In genomic region chr16:81172769-81173658, GRCh38 we compare ENCODE assay signal across 17 cellular contexts.
DNase-seq lines count a peak whose midpoint lies in the region; ATAC-seq, FAIRE-seq and TF ChIP-seq lines count a peak whose summit lies in the region.
"Had no signal": no experiment of that assay in that cellular context is flagged by ENCODE, and none has a peak within 500 bp of the region (broad histone marks: within the 10 kb centered on the region; RNA-seq: fewer than 3 reads in every experiment).

No MANE protein-coding gene starts in this region.

- H3K9me3 ChIP-seq in HEK293 (ENCODE audit: control insufficient read depth, insufficient read depth, low read depth, low read length) (no peaks in the 10 kb centered on the region), aorta (ENCODE audit: control insufficient read depth, low read length) (no peaks in the 10 kb centered on the region), hepatocyte (ENCODE audit: low read depth) (no peaks in the 10 kb centered on the region)
- H3K9me3 ChIP-seq: BE2C had no signal

- 73 to 77% methylated on average over 13 of the region's 13 CpGs for WGBS in aorta, 2 donors
- 81% methylated on average over 13 of the region's 13 CpGs for WGBS in hepatocyte (ENCODE audit: low lambda C conversion rate, missing lambda C conversion rate)

- POLR2A ChIA-PET in HEK293 (lab: Yijun Ruan, JAX), result no interaction called here

- peak; percentile 4 for ATAC-seq in aorta (ENCODE audit: low FRiP score)

- intact Hi-C loops in aorta (cut with DNase I), result loop anchor here in 1 of 2 donors (10.0 kb wide), 1 partner anchor 138 kb away; the partner anchor contains the start of gene ATMIN

- TF ChIP-seq CTCF in HEK293 (tag by site-specific recombination; IDR thresholded peaks at IDR 0.05) (no peak), bronchial epithelial cell (IDR thresholded peaks at IDR 0.05; ENCODE audit: insufficient read depth, low read length, severe bottlenecking) (no peak), hepatocyte (IDR thresholded peaks at IDR 0.05; ENCODE audit: poor library complexity) (no peak)

- H3K4me3 ChIP-seq in HEK293 (ENCODE audit: low read depth, low read length) (no peak overlapping the region), bronchial epithelial cell (ENCODE audit: low read depth, low read length) (no peak overlapping the region), aorta (ENCODE audit: low read length in 2 of 2) (no peak overlapping the region), hepatocyte (no peak overlapping the region)

- no peak overlapping the region for H3K4me2 ChIP-seq in hepatocyte

- H3K4me1 ChIP-seq in HEK293 (ENCODE audit: control insufficient read depth, insufficient read depth, low read length), result no peaks in the 10 kb centered on the region
- H3K4me1 ChIP-seq in aorta (ENCODE audit: control insufficient read depth in 1 of 2, insufficient read depth in 2 of 2, low read length in 2 of 2), result no peaks in the 10 kb centered on the region
- no peaks in the 10 kb centered on the region for H3K4me1 ChIP-seq in hepatocyte (ENCODE audit: insufficient read depth)
- H3K4me1 ChIP-seq: BE2C had no signal

- no peak overlapping the region for H2AFZ ChIP-seq in hepatocyte

- no peaks in the 10 kb centered on the region for H3K79me2 ChIP-seq in hepatocyte

- H3K27me3 ChIP-seq in bronchial epithelial cell (ENCODE audit: control insufficient read depth, insufficient read depth, low read length), result peaks cover 2% of the 10 kb centered on the region
- H3K27me3 ChIP-seq in aorta (ENCODE audit: control insufficient read depth in 1 of 2, insufficient read depth in 2 of 2, low read length in 1 of 2), result no peaks in the 10 kb centered on the region
- H3K27me3 ChIP-seq in hepatocyte, result no peaks in the 10 kb centered on the region
- H3K27me3 ChIP-seq: BE2C had no signal

- FAIRE-seq in bronchial epithelial cell (lab: Jason Lieb, UNC), result peak; percentile 83
- FAIRE-seq in RCC 7860 (lab: Jason Lieb, UNC), result no peak
- FAIRE-seq: G401.6 had no signal

- DNase-seq in NCI-H146 (lab: John Stamatoyannopoulos, UW), result peak; percentile 11
- no peak for DNase-seq in bronchial epithelial cell (ENCODE audit: low read depth)
- DNase-seq in aorta, result no peak
- DNase-seq in DMS153 (lab: John Stamatoyannopoulos, UW), result no peak
- DNase-seq in RCC 7860 (ENCODE audit: low spot score), result no peak
- no peak for DNase-seq in hepatocyte (ENCODE audit: low spot score)
- DNase-seq: BE2C; C1 segment of cervical spinal cord; CD4-positive, CD25-positive, alpha-beta regulatory T cell; CD8-positive, alpha-beta memory T cell; COR-L47; DMS 273 treated with DMSO at 0.1 percent for 48 hours; GOT3; H9; KG1 had no signal

- no peaks in the 10 kb centered on the region for H3K36me3 ChIP-seq in HEK293 (ENCODE audit: control insufficient read depth in 2 of 2, insufficient read depth in 1 of 2, low read length in 2 of 2)
- no peaks in the 10 kb centered on the region for H3K36me3 ChIP-seq in bronchial epithelial cell (ENCODE audit: control insufficient read depth, insufficient read depth, low read length)
- H3K36me3 ChIP-seq in aorta (ENCODE audit: control insufficient read depth in 1 of 2, insufficient read depth in 2 of 2, low read length in 1 of 2), result no peaks in the 10 kb centered on the region
- no peaks in the 10 kb centered on the region for H3K36me3 ChIP-seq in hepatocyte (replicated peaks; ENCODE audit: insufficient read depth, low read depth)
- H3K36me3 ChIP-seq: BE2C had no signal

- H3K27ac ChIP-seq in HEK293 (ENCODE audit: extremely low read depth, low read depth, low read length) (no peak overlapping the region), aorta (ENCODE audit: low read depth in 1 of 2, low read length in 2 of 2) (no peak overlapping the region), hepatocyte (no peak overlapping the region)

- H3K9me2 ChIP-seq in hepatocyte (replicated peaks; ENCODE audit: insufficient read depth), result no peaks in the 10 kb centered on the region

- CTCF ChIA-PET in HEK293 (lab: Yijun Ruan, JAX), result no interaction called here

- H4K20me1 ChIP-seq in hepatocyte (ENCODE audit: insufficient read depth, poor library complexity, severe bottlenecking), result no peaks in the 10 kb centered on the region

TF ChIP-seq in HEK293, 187 proteins besides CTCF, POLR2A, EP300 and RAD21:
- 0 out of 2 replicates have a peak, but pooled peaks have one; percentile 8 for TF ChIP-seq EGR2 (tag by site-specific recombination; IDR thresholded peaks at IDR 0.05; ENCODE audit: low read depth)
- TF ChIP-seq ZNF777 (tag by site-specific recombination; IDR thresholded peaks at IDR 0.05; ENCODE audit: borderline replicate concordance), result peak; percentile 50; the same call in 1 of the 2 replicates
- no peak for TF ChIP-seq PRDM6 (tag by site-specific recombination; IDR thresholded peaks at IDR 0.05)
- TF ChIP-seq ZFHX2 (tag by site-specific recombination; conservative IDR thresholded peaks at IDR 0.05), result peak; percentile 46; the same call in 1 of the 2 replicates
- no peak for TF ChIP-seq ZBTB6 (tag by site-specific recombination; IDR thresholded peaks at IDR 0.05)
- TF ChIP-seq YY2 (tag by site-specific recombination; IDR thresholded peaks at IDR 0.05), result 0 out of 2 replicates have a peak, but pooled peaks have one; percentile 13
- no peak for TF ChIP-seq ZFP41 (tag by site-specific recombination; IDR thresholded peaks at IDR 0.05; ENCODE audit: borderline replicate concordance)
- TF ChIP-seq ZSCAN4 (tag by site-specific recombination; IDR thresholded peaks at IDR 0.05), result peak; percentile 83
- TF ChIP-seq PRDM1 (tag by site-specific recombination; IDR thresholded peaks at IDR 0.05), result peak; percentile 58; the same call in 1 of the 2 replicates
- 0 out of 2 replicates have a peak, but pooled peaks have one; percentile 15 for TF ChIP-seq ZNF23 (tag by site-specific recombination; IDR thresholded peaks at IDR 0.05; ENCODE audit: borderline replicate concordance)
